Comparison of ENCODE assay signal across 9 cellular contexts in genomic region chr13:76993021-76993420, GRCh38. TPM values are rescaled to one million over a fixed set of nuclear protein-coding genes. Genes with fewer than 3 reads are reported as not detected.
DNase-seq lines count a peak whose midpoint lies in the region; ATAC-seq and TF ChIP-seq lines count a peak whose summit lies in the region.
"Had no signal": no experiment of that assay in that cellular context is flagged by ENCODE, and none has a peak within 500 bp of the region (broad histone marks: within the 10 kb centered on the region; RNA-seq: fewer than 3 reads in every experiment).

No MANE protein-coding gene starts in this region.

- no peaks in the 10 kb centered on the region for H3F3A ChIP-seq in PC-3 (ENCODE audit: low read length, unreplicated experiment)

- DNase-seq in CD4-positive, alpha-beta memory T cell = no peak
- peak; percentile 9 for DNase-seq in PC-3
- no peak for DNase-seq in endodermal cell
- no peak for DNase-seq in cerebellum (ENCODE audit: low spot score)
- DNase-seq in activated CD4-positive, CD25-positive, alpha-beta regulatory T cell (lab: John Stamatoyannopoulos, UW) = no peak
- DNase-seq in islet precursor cell = no peak
- DNase-seq: left cardiac atrium had no signal

- no peak for TF ChIP-seq CTCF in PC-3 (conservative IDR thresholded peaks at IDR 0.05; ENCODE audit: low read depth, low read length)
- TF ChIP-seq CTCF in endodermal cell (conservative IDR thresholded peaks at IDR 0.05) = no peak

- intact Hi-C loops in CD4-positive, alpha-beta memory T cell (cut with micrococcal nuclease) = loop anchor here (5.0 to 10.0 kb wide), 3 partner anchors 1231 to 1668 kb away; partner anchors contain the start of gene UCHL3
- intact Hi-C loops in PC-3 (cut with micrococcal nuclease) = no loop called here

- WGBS in endodermal cell (ENCODE audit: insufficient coverage in 1 of 2, insufficient read length in 1 of 2), 2 experiments = 61 to 67% methylated on average over 3 of the region's 3 CpGs

- H3K4me3 ChIP-seq in CD4-positive, alpha-beta memory T cell (ENCODE audit: low read length in 2 of 2) = peak overlapping the region; percentile 88 to 93
- peak overlapping the region; percentile 90 for H3K4me3 ChIP-seq in PC-3 (ENCODE audit: low read length)
- peak overlapping the region; percentile 95 for H3K4me3 ChIP-seq in endodermal cell (ENCODE audit: low read length)
- peak overlapping the region; percentile 91 for H3K4me3 ChIP-seq in neuron (ENCODE audit: low read length)

- H3K36me3 ChIP-seq in CD4-positive, alpha-beta memory T cell (ENCODE audit: insufficient read depth, low read length) = peaks cover 13% of the 10 kb centered on the region
- no peaks in the 10 kb centered on the region for H3K36me3 ChIP-seq in PC-3 (ENCODE audit: low read depth, low read length)
- peaks cover 9% of the 10 kb centered on the region for H3K36me3 ChIP-seq in endodermal cell (ENCODE audit: control insufficient read depth, insufficient read depth, low read length)
- H3K36me3 ChIP-seq in neuron (ENCODE audit: insufficient read depth, low read length) = peaks cover 24% of the 10 kb centered on the region

- H3K4me1 ChIP-seq in CD4-positive, alpha-beta memory T cell (ENCODE audit: insufficient read depth, low read length) = peaks cover 37% of the 10 kb centered on the region
- peaks cover 26% of the 10 kb centered on the region for H3K4me1 ChIP-seq in PC-3 (ENCODE audit: insufficient read depth, low read length)
- no peaks in the 10 kb centered on the region for H3K4me1 ChIP-seq in endodermal cell (ENCODE audit: control insufficient read depth, insufficient read depth, low read length)
- peaks cover 18% of the 10 kb centered on the region for H3K4me1 ChIP-seq in neuron (ENCODE audit: insufficient read depth, low read length)

- POLR2A ChIA-PET in CD4-positive, alpha-beta memory T cell (lab: Charles Lee; ENCODE audit: partially characterized antibody) = interaction anchor here (0.9 to 7.7 kb wide), 15 partner anchors 9 to 335 kb away, joined by 3 to 204 read pairs (median 13); partner anchors contain the start of genes FBXL3 and KCTD12
- POLR2A ChIA-PET in PC-3 (lab: Charles Lee; ENCODE audit: unreplicated experiment) = interaction anchor here (0.6 to 0.7 kb wide), 2 partner anchors 69 to 197 kb away, joined by 3 to 4 read pairs; no protein-coding TSS in a partner anchor

- no peaks in the 10 kb centered on the region for H3K9me2 ChIP-seq in PC-3 (replicated peaks; ENCODE audit: low read length)

- CTCF ChIA-PET in CD4-positive, alpha-beta memory T cell (lab: Charles Lee; ENCODE audit: partially characterized antibody) = interaction anchor here (0.7 to 7.1 kb wide), 8 partner anchors 9 to 108 kb away, joined by 3 to 81 read pairs (median 4); partner anchors contain the start of gene FBXL3
- CTCF ChIA-PET in PC-3 (lab: Charles Lee) = interaction anchor here (0.6 kb wide), 1 partner anchor 570 kb away, joined by 3 read pairs; no protein-coding TSS in a partner anchor

- H3K9me3 Mint-ChIP-seq in CD4-positive, alpha-beta memory T cell = no peaks in the 10 kb centered on the region
- no peaks in the 10 kb centered on the region for H3K9me3 Mint-ChIP-seq in endodermal cell

- peak overlapping the region; percentile 95 for H3K27ac ChIP-seq in CD4-positive, alpha-beta memory T cell (ENCODE audit: low read depth, low read length)
- H3K27ac ChIP-seq in PC-3 (ENCODE audit: low read length) = peak overlapping the region; percentile 43; the same call in 1 of the 2 replicates
- no peak overlapping the region for H3K27ac ChIP-seq in endodermal cell (ENCODE audit: low read depth, low read length)

- H2AFZ ChIP-seq in PC-3 (ENCODE audit: low read length) (peak overlapping the region; percentile 93), neuron (ENCODE audit: low read depth, low read length) (peak overlapping the region; percentile 81)

- H3K36me3 Mint-ChIP-seq in CD4-positive, alpha-beta memory T cell = peaks cover 13 to 22% of the 10 kb centered on the region in 2 donors
- H3K36me3 Mint-ChIP-seq in endodermal cell (ENCODE audit: low read depth) = peaks cover 19% of the 10 kb centered on the region

- H3K4me1 Mint-ChIP-seq in CD4-positive, alpha-beta memory T cell = peaks cover 26 to 55% (median 43%) of the 10 kb centered on the region in 4 donors
- H3K4me1 Mint-ChIP-seq in endodermal cell = peaks cover 17% of the 10 kb centered on the region

- ATAC-seq in PC-3 (no peak), GM18907 (IDR thresholded peaks at IDR 0.05; ENCODE audit: unreplicated experiment) (no peak)

- H3K79me2 ChIP-seq in PC-3 (ENCODE audit: low read length) = peaks cover 18% of the 10 kb centered on the region

- H3K27me3 Mint-ChIP-seq in CD4-positive, alpha-beta memory T cell = no peaks in the 10 kb centered on the region
- peaks cover 4% of the 10 kb centered on the region for H3K27me3 Mint-ChIP-seq in endodermal cell (ENCODE audit: insufficient read depth)

- H3K4me2 ChIP-seq in PC-3 (ENCODE audit: low read length) = peak overlapping the region; percentile 98

- H3K27ac Mint-ChIP-seq in CD4-positive, alpha-beta memory T cell = peak overlapping the region; percentile 98 to 100 (median 100)
- H3K27ac Mint-ChIP-seq in endodermal cell = peak overlapping the region; percentile 98

- H3K4me3 Mint-ChIP-seq in CD4-positive, alpha-beta memory T cell = peak overlapping the region; percentile 92 to 99 (median 96)
- H3K4me3 Mint-ChIP-seq in endodermal cell = peak overlapping the region; percentile 87

- H3K9me3 ChIP-seq in CD4-positive, alpha-beta memory T cell (ENCODE audit: control insufficient read depth in 1 of 2, low read length in 2 of 2) = no peaks in the 10 kb centered on the region
- no peaks in the 10 kb centered on the region for H3K9me3 ChIP-seq in PC-3 (ENCODE audit: low read length)
- no peaks in the 10 kb centered on the region for H3K9me3 ChIP-seq in endodermal cell (ENCODE audit: control insufficient read depth, low read length)
- H3K9me3 ChIP-seq in neuron (ENCODE audit: low read length) = no peaks in the 10 kb centered on the region

- H3K27me3 ChIP-seq in CD4-positive, alpha-beta memory T cell (ENCODE audit: insufficient read depth, low read length) = no peaks in the 10 kb centered on the region
- H3K27me3 ChIP-seq in PC-3 (ENCODE audit: low read length) (no peaks in the 10 kb centered on the region), endodermal cell (ENCODE audit: control insufficient read depth, insufficient read depth, low read length, poor library complexity, severe bottlenecking) (no peaks in the 10 kb centered on the region), neuron (ENCODE audit: insufficient read depth, low read length) (no peaks in the 10 kb centered on the region)

- H4K20me1 ChIP-seq in PC-3 (ENCODE audit: low read length) = no peaks in the 10 kb centered on the region

- no TSS peak for BruUV-seq in PC-3 (replicated peaks; lab: Mats Ljungman, UMichigan)

- H3K9ac ChIP-seq in PC-3 (ENCODE audit: low read length) = peak overlapping the region; percentile 83
- peak overlapping the region; percentile 85 for H3K9ac ChIP-seq in endodermal cell (ENCODE audit: extremely low read depth, low read length, poor library complexity, severe bottlenecking)

RNA-seq across cellular contexts. Expression of gene CLN5, which starts 1.1 kb away (rescaled TPM):
- 10 to 100 TPM; 41.5 to 48.6 TPM for total RNA-seq in CD4-positive, alpha-beta memory T cell
- 10 to 100 TPM; 26.0 to 26.3 TPM for polyA plus RNA-seq in CD4-positive, alpha-beta memory T cell
- total RNA-seq in PC-3 (2014; rRNA removed) = 6.6 and 7.7 TPM in 2 replicates
- total RNA-seq in endodermal cell = 10 to 100 TPM; 13.6 to 13.9 TPM
- 12.8 TPM for polyA plus RNA-seq in endodermal cell (2013, experiment 1 of 2)
- polyA plus RNA-seq in endodermal cell (2013, experiment 2 of 2) = 12.2 TPM
- 19.1 TPM for total RNA-seq in cerebellum

RNA-seq across cellular contexts. Expression of gene FBXL3, which starts 33.9 kb away (rescaled TPM):
- 10 to 100 TPM; 94.2 to 96.2 TPM for total RNA-seq in CD4-positive, alpha-beta memory T cell
- 10 to 100 TPM; 53.7 to 67.3 TPM for polyA plus RNA-seq in CD4-positive, alpha-beta memory T cell
- total RNA-seq in PC-3 (2014; rRNA removed) = 39.1 and 41.1 TPM in 2 replicates
- total RNA-seq in endodermal cell = 10 to 100 TPM; 12.7 to 14.3 TPM
- polyA plus RNA-seq in endodermal cell (2013, experiment 1 of 2) = 23.1 TPM
- polyA plus RNA-seq in endodermal cell (2013, experiment 2 of 2) = 21.1 TPM
- 80.1 TPM for total RNA-seq in cerebellum

RNA-seq across cellular contexts. Expression of gene ACOD1, which starts 44.7 kb away (rescaled TPM):
- not detected for total RNA-seq in CD4-positive, alpha-beta memory T cell
- polyA plus RNA-seq in CD4-positive, alpha-beta memory T cell = not detected
- not detected in 2 replicates for total RNA-seq in PC-3 (2014; rRNA removed)
- total RNA-seq in endodermal cell = not detected
- polyA plus RNA-seq in endodermal cell (2013, experiment 1 of 2) = not detected
- not detected for polyA plus RNA-seq in endodermal cell (2013, experiment 2 of 2)
- not detected for total RNA-seq in cerebellum
- total RNA-seq: left cardiac atrium had no signal
